ENCODE assay signal across 8 cellular contexts in genomic region chr2:9984217-9984739, GRCh38. TPM values are rescaled to one million over a fixed set of nuclear protein-coding genes. Genes with fewer than 3 reads are reported as not detected.
A peak's percentile ranks its signal among the peaks of the same experiment; 100 is the strongest.
DNase-seq lines count a peak whose midpoint lies in the region; ATAC-seq and TF ChIP-seq lines count a peak whose summit lies in the region.

No MANE protein-coding gene starts in this region.

- ATAC-seq in activated T-cell treated with anti-CD3 and anti-CD28 coated beads, Interleukin-2, amount 50 U/mL, for 72 hours (replicated peaks in 1 of 2): peak; percentile 69 to 74
- ATAC-seq in HG03571 (IDR thresholded peaks at IDR 0.05; ENCODE audit: unreplicated experiment) (no peak), GM18868 (IDR thresholded peaks at IDR 0.05; ENCODE audit: unreplicated experiment) (no peak)

- no peaks in the 10 kb centered on the region for H3K36me3 Mint-ChIP-seq in activated T-cell treated with anti-CD3 and anti-CD28 coated beads, Interleukin-2, amount 50 U/mL, for 72 hours (ENCODE audit: insufficient read depth in 2 of 2)
- peaks cover 5% of the 10 kb centered on the region for H3K36me3 Mint-ChIP-seq in progenitor cell of endocrine pancreas (ENCODE audit: insufficient read depth)

- peak overlapping the region in 1 of 2 donors; percentile 6 for H3K4me3 Mint-ChIP-seq in activated T-cell treated with anti-CD3 and anti-CD28 coated beads, Interleukin-2, amount 50 U/mL, for 72 hours
- no peak overlapping the region for H3K4me3 Mint-ChIP-seq in progenitor cell of endocrine pancreas (ENCODE audit: low read depth)

- H3K27ac Mint-ChIP-seq in activated T-cell treated with anti-CD3 and anti-CD28 coated beads, Interleukin-2, amount 50 U/mL, for 72 hours: no peak overlapping the region
- no peak overlapping the region for H3K27ac Mint-ChIP-seq in progenitor cell of endocrine pancreas

- no peak overlapping the region for H3K27ac ChIP-seq in cardiac muscle cell

- peak; percentile 47 for DNase-seq in AG08395 (ENCODE audit: low spot score)
- DNase-seq in GM10266 (ENCODE audit: extremely low spot score): peak; percentile 62
- DNase-seq in NCI-H2107 (lab: John Stamatoyannopoulos, UW): peak; percentile 0
- peak in 1 of 2 donors; percentile 41 for DNase-seq in activated T-cell treated with anti-CD3 and anti-CD28 coated beads, Interleukin-2, amount 50 U/mL, for 72 hours
- DNase-seq in cardiac muscle cell (ENCODE audit: low read depth in 1 of 2, low spot score in 1 of 2): peak; percentile 61 to 71
- no peak for DNase-seq in progenitor cell of endocrine pancreas (ENCODE audit: low spot score, unreplicated experiment)

- H3K4me3 ChIP-seq in cardiac muscle cell: no peak overlapping the region

- H3K36me3 ChIP-seq in cardiac muscle cell: no peaks in the 10 kb centered on the region

- H3K9me3 Mint-ChIP-seq in activated T-cell treated with anti-CD3 and anti-CD28 coated beads, Interleukin-2, amount 50 U/mL, for 72 hours: no peaks in the 10 kb centered on the region
- H3K9me3 Mint-ChIP-seq in progenitor cell of endocrine pancreas (ENCODE audit: low read depth): no peaks in the 10 kb centered on the region

- H3K4me1 ChIP-seq in cardiac muscle cell (ENCODE audit: low read depth): no peaks in the 10 kb centered on the region

- H3K27me3 ChIP-seq in cardiac muscle cell: no peaks in the 10 kb centered on the region

- H3K27me3 Mint-ChIP-seq in activated T-cell treated with anti-CD3 and anti-CD28 coated beads, Interleukin-2, amount 50 U/mL, for 72 hours (ENCODE audit: low read depth): peaks cover 11% of the 10 kb centered on the region
- no peaks in the 10 kb centered on the region for H3K27me3 Mint-ChIP-seq in progenitor cell of endocrine pancreas

- peaks cover 26% of the 10 kb centered on the region for H3K4me1 Mint-ChIP-seq in activated T-cell treated with anti-CD3 and anti-CD28 coated beads, Interleukin-2, amount 50 U/mL, for 72 hours (ENCODE audit: low read depth)
- H3K4me1 Mint-ChIP-seq in progenitor cell of endocrine pancreas (ENCODE audit: low read depth): no peaks in the 10 kb centered on the region

- TF ChIP-seq CTCF in GM10266 (IDR thresholded peaks at IDR 0.05; ENCODE audit: control insufficient read depth, insufficient read depth, low read depth, missing control alignments) (peak; percentile 61), cardiac muscle cell (IDR thresholded peaks at IDR 0.05; ENCODE audit: low read depth, low read length) (peak; percentile 66), progenitor cell of endocrine pancreas (IDR thresholded peaks at IDR 0.05; ENCODE audit: unreplicated experiment) (peak; percentile 73)

- H3K9me3 ChIP-seq in cardiac muscle cell (ENCODE audit: low read depth): no peaks in the 10 kb centered on the region

RNA-seq across cellular contexts. Expression of gene GRHL1, which starts 32.8 kb away (rescaled TPM):
- total RNA-seq in activated T-cell treated with anti-CD3 and anti-CD28 coated beads, Interleukin-2, amount 50 U/mL, for 72 hours: 1 to 10 TPM in 1 of 2 donors, under 1 TPM in 1; 0.83 to 1.1 TPM
- total RNA-seq in cardiac muscle cell (1.3 and 1.5 TPM in 2 replicates), progenitor cell of endocrine pancreas (13.4 and 14.4 TPM in 2 replicates)
- polyA plus RNA-seq in cardiac muscle cell: 0.92 TPM in 1 of 2 replicates, not detected in the other

RNA-seq across cellular contexts. Expression of gene KLF11, which starts 59.1 kb away (rescaled TPM):
- total RNA-seq in activated T-cell treated with anti-CD3 and anti-CD28 coated beads, Interleukin-2, amount 50 U/mL, for 72 hours: 10 to 100 TPM in 1 of 2 donors, 1 to 10 TPM in 1; 5.9 to 11.0 TPM
- 11.0 and 11.9 TPM in 2 replicates for total RNA-seq in cardiac muscle cell
- 13.0 and 14.4 TPM in 2 replicates for polyA plus RNA-seq in cardiac muscle cell
- total RNA-seq in progenitor cell of endocrine pancreas: 3.5 and 4.6 TPM in 2 replicates

Comparison
In these comparisons a context has a peak if more than half of its experiments do, and no peak if none do; other contexts are left out.
1. ATAC-seq: peak in activated T-cell treated with anti-CD3 and anti-CD28 coated beads, Interleukin-2, amount 50 U/mL, for 72 hours (2 of 2); none in HG03571 (single experiment) and GM18868 (single experiment).
2. Peak in every context shown above with its lines, with median percentiles within 50 percentile points of each other: CTCF ChIP-seq.